Comparison of ENCODE assay signal across 1 cellular context in the genomic region with DNA sequence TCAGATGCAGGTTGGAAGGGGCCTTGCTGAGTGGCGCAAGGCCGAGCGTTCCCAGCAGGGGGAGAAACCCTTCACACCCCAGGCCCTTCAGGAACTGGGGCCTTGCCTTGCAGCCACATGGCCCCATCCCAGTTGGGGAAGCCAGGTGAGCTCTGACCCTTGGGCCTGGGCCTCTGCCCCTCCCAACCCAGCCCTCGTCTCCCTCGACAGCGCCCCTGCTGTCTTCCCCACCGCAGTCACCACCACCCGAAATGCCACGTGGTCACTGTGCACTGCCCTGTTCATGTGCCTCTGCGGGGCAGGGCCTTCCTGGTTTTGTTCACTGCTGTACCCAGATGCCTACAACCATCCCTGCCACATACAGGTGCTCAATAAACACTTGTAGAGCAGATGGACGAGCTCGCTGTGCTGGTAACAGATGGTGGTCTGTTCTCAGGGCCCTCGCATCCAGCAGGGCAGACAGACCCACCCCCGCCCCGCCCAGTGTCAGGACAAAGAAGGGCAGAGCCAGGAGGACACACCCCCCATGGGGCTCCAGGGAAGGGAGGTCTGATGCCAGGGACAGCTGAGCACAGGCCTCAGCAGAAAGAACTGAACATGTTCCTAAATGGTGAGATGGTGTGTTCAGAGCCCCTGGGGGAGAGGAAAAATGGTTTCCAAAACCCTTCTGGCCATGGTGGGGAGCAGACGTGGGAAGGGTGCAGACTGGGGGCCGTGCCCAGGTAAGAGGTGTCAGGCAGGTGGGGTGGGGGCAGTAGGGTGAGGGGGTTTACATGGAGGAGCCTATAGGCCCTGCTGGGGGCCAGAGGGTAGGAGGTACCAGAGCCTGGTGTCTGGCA.
TF ChIP-seq lines count a peak whose summit lies in the region.

No MANE protein-coding gene starts in this region.

TF ChIP-seq in HepG2, 621 proteins besides CTCF, POLR2A, EP300 and RAD21 (continued from another document and continues in another):
- TF ChIP-seq, protein P1, sequence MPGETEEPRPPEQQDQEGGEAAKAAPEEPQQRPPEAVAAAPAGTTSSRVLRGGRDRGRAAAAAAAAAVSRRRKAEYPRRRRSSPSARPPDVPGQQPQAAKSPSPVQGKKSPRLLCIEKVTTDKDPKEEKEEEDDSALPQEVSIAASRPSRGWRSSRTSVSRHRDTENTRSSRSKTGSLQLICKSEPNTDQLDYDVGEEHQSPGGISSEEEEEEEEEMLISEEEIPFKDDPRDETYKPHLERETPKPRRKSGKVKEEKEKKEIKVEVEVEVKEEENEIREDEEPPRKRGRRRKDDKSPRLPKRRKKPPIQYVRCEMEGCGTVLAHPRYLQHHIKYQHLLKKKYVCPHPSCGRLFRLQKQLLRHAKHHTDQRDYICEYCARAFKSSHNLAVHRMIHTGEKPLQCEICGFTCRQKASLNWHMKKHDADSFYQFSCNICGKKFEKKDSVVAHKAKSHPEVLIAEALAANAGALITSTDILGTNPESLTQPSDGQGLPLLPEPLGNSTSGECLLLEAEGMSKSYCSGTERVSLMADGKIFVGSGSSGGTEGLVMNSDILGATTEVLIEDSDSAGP (CRISPR knock-in tag; IDR thresholded peaks at IDR 0.05; ENCODE audit: borderline replicate concordance) = peak; percentile 42; the same call in 1 of the 2 replicates
- TF ChIP-seq, protein P2, sequence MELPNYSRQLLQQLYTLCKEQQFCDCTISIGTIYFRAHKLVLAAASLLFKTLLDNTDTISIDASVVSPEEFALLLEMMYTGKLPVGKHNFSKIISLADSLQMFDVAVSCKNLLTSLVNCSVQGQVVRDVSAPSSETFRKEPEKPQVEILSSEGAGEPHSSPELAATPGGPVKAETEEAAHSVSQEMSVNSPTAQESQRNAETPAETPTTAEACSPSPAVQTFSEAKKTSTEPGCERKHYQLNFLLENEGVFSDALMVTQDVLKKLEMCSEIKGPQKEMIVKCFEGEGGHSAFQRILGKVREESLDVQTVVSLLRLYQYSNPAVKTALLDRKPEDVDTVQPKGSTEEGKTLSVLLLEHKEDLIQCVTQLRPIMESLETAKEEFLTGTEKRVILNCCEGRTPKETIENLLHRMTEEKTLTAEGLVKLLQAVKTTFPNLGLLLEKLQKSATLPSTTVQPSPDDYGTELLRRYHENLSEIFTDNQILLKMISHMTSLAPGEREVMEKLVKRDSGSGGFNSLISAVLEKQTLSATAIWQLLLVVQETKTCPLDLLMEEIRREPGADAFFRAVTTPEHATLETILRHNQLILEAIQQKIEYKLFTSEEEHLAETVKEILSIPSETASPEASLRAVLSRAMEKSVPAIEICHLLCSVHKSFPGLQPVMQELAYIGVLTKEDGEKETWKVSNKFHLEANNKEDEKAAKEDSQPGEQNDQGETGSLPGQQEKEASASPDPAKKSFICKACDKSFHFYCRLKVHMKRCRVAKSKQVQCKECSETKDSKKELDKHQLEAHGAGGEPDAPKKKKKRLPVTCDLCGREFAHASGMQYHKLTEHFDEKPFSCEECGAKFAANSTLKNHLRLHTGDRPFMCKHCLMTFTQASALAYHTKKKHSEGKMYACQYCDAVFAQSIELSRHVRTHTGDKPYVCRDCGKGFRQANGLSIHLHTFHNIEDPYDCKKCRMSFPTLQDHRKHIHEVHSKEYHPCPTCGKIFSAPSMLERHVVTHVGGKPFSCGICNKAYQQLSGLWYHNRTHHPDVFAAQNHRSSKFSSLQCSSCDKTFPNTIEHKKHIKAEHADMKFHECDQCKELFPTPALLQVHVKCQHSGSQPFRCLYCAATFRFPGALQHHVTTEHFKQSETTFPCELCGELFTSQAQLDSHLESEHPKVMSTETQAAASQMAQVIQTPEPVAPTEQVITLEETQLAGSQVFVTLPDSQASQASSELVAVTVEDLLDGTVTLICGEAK (IDR thresholded peaks at IDR 0.05) = no peak
- TF ChIP-seq, protein P2 (CRISPR knock-in tag; IDR thresholded peaks at IDR 0.05) = peak; percentile 66; the same call in 1 of the 2 replicates
- TF ChIP-seq ZNF792 (CRISPR knock-in tag; IDR thresholded peaks at IDR 0.05) = peak; percentile 84
- peak; percentile 39; the same call in 1 of the 2 replicates for TF ChIP-seq KLF9 (CRISPR knock-in tag; IDR thresholded peaks at IDR 0.05; ENCODE audit: low read depth)
- TF ChIP-seq ZSCAN21 (CRISPR knock-in tag; IDR thresholded peaks at IDR 0.05; ENCODE audit: borderline replicate concordance) = peak; percentile 77; the same call in 1 of the 2 replicates
- TF ChIP-seq, protein P3, sequence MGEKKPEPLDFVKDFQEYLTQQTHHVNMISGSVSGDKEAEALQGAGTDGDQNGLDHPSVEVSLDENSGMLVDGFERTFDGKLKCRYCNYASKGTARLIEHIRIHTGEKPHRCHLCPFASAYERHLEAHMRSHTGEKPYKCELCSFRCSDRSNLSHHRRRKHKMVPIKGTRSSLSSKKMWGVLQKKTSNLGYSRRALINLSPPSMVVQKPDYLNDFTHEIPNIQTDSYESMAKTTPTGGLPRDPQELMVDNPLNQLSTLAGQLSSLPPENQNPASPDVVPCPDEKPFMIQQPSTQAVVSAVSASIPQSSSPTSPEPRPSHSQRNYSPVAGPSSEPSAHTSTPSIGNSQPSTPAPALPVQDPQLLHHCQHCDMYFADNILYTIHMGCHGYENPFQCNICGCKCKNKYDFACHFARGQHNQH (CRISPR knock-in tag; IDR thresholded peaks at IDR 0.05) = peak; percentile 39; the same call in 1 of the 2 replicates
- peak; percentile 90 for TF ChIP-seq HNRNPL (IDR thresholded peaks at IDR 0.05; ENCODE audit: low read depth, low read length)
- no peak; the same call in 1 of the 2 replicates for TF ChIP-seq NR2F6 (IDR thresholded peaks at IDR 0.05)
- TF ChIP-seq NR2F6 (CRISPR knock-in tag; IDR thresholded peaks at IDR 0.05) = peak; percentile 82
- peak; percentile 50; the same call in 1 of the 2 replicates for TF ChIP-seq PPARG (CRISPR knock-in tag; conservative IDR thresholded peaks at IDR 0.05)
- TF ChIP-seq, protein P4, sequence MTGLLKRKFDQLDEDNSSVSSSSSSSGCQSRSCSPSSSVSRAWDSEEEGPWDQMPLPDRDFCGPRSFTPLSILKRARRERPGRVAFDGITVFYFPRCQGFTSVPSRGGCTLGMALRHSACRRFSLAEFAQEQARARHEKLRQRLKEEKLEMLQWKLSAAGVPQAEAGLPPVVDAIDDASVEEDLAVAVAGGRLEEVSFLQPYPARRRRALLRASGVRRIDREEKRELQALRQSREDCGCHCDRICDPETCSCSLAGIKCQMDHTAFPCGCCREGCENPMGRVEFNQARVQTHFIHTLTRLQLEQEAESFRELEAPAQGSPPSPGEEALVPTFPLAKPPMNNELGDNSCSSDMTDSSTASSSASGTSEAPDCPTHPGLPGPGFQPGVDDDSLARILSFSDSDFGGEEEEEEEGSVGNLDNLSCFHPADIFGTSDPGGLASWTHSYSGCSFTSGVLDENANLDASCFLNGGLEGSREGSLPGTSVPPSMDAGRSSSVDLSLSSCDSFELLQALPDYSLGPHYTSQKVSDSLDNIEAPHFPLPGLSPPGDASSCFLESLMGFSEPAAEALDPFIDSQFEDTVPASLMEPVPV (CRISPR knock-in tag; IDR thresholded peaks at IDR 0.05) = peak; percentile 33; the same call in 1 of the 2 replicates
- TF ChIP-seq MLLT10 (CRISPR knock-in tag; IDR thresholded peaks at IDR 0.05) = no peak
- TF ChIP-seq, protein P5, sequence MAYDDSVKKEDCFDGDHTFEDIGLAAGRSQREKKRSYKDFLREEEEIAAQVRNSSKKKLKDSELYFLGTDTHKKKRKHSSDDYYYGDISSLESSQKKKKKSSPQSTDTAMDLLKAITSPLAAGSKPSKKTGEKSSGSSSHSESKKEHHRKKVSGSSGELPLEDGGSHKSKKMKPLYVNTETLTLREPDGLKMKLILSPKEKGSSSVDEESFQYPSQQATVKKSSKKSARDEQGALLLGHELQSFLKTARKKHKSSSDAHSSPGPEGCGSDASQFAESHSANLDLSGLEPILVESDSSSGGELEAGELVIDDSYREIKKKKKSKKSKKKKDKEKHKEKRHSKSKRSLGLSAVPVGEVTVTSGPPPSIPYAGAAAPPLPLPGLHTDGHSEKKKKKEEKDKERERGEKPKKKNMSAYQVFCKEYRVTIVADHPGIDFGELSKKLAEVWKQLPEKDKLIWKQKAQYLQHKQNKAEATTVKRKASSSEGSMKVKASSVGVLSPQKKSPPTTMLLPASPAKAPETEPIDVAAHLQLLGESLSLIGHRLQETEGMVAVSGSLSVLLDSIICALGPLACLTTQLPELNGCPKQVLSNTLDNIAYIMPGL (CRISPR knock-in tag; IDR thresholded peaks at IDR 0.05; ENCODE audit: borderline replicate concordance in 1 of 2, low read depth in 1 of 2) = peak; percentile 65 to 86
- TF ChIP-seq ZBTB20 (CRISPR knock-in tag; IDR thresholded peaks at IDR 0.05; ENCODE audit: borderline replicate concordance, low read depth) = peak; percentile 60; the same call in 1 of the 2 replicates
- TF ChIP-seq MEIS1 (CRISPR knock-in tag; IDR thresholded peaks at IDR 0.05; ENCODE audit: borderline replicate concordance) = no peak; the same call in 1 of the 2 replicates
- peak; percentile 50; the same call in 1 of the 2 replicates for TF ChIP-seq ZNF431 (CRISPR knock-in tag; IDR thresholded peaks at IDR 0.05; ENCODE audit: borderline replicate concordance, low read depth)
- TF ChIP-seq ZSCAN9 (CRISPR knock-in tag; IDR thresholded peaks at IDR 0.05; ENCODE audit: borderline replicate concordance) = 0 out of 2 replicates have a peak, but pooled peaks have one; percentile 74
- peak; percentile 88 for TF ChIP-seq ZNF331 (CRISPR knock-in tag; IDR thresholded peaks at IDR 0.05)
- TF ChIP-seq KMT2B (CRISPR knock-in tag; IDR thresholded peaks at IDR 0.05) = 0 out of 2 replicates have a peak, but pooled peaks have one; percentile 62
- TF ChIP-seq GATAD2A (CRISPR knock-in tag; IDR thresholded peaks at IDR 0.05) = 0 out of 2 replicates have a peak, but pooled peaks have one; percentile 37
- peak; percentile 80; the same call in 1 of the 2 replicates for TF ChIP-seq KLF11 (CRISPR knock-in tag; IDR thresholded peaks at IDR 0.05)
- peak; percentile 75 for TF ChIP-seq FOXA3 (CRISPR knock-in tag; IDR thresholded peaks at IDR 0.05)
- TF ChIP-seq, protein P6, sequence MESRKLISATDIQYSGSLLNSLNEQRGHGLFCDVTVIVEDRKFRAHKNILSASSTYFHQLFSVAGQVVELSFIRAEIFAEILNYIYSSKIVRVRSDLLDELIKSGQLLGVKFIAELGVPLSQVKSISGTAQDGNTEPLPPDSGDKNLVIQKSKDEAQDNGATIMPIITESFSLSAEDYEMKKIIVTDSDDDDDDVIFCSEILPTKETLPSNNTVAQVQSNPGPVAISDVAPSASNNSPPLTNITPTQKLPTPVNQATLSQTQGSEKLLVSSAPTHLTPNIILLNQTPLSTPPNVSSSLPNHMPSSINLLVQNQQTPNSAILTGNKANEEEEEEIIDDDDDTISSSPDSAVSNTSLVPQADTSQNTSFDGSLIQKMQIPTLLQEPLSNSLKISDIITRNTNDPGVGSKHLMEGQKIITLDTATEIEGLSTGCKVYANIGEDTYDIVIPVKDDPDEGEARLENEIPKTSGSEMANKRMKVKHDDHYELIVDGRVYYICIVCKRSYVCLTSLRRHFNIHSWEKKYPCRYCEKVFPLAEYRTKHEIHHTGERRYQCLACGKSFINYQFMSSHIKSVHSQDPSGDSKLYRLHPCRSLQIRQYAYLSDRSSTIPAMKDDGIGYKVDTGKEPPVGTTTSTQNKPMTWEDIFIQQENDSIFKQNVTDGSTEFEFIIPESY (CRISPR knock-in tag; IDR thresholded peaks at IDR 0.05) = peak; percentile 97
- TF ChIP-seq, protein P7, sequence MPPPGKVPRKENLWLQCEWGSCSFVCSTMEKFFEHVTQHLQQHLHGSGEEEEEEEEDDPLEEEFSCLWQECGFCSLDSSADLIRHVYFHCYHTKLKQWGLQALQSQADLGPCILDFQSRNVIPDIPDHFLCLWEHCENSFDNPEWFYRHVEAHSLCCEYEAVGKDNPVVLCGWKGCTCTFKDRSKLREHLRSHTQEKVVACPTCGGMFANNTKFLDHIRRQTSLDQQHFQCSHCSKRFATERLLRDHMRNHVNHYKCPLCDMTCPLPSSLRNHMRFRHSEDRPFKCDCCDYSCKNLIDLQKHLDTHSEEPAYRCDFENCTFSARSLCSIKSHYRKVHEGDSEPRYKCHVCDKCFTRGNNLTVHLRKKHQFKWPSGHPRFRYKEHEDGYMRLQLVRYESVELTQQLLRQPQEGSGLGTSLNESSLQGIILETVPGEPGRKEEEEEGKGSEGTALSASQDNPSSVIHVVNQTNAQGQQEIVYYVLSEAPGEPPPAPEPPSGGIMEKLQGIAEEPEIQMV (CRISPR knock-in tag; IDR thresholded peaks at IDR 0.05; ENCODE audit: low read depth) = 0 out of 2 replicates have a peak, but pooled peaks have one; percentile 18
- no peak for TF ChIP-seq SP1 (IDR thresholded peaks at IDR 0.05)
- peak; percentile 70 for TF ChIP-seq SP1 (CRISPR knock-in tag; IDR thresholded peaks at IDR 0.05)
- TF ChIP-seq ARNTL (CRISPR knock-in tag; IDR thresholded peaks at IDR 0.05) = peak; percentile 55; the same call in 1 of the 2 replicates
- no peak for TF ChIP-seq RFX5 (IDR thresholded peaks at IDR 0.05; ENCODE audit: low read depth, low read length)
- TF ChIP-seq RNF2 (conservative IDR thresholded peaks at IDR 0.05; ENCODE audit: low read depth) = no peak; the same call in 1 of the 2 replicates
- TF ChIP-seq ARNT (IDR thresholded peaks at IDR 0.05) = no peak
